In genomic region chr16:2478273-2478672, GRCh38 we compare ENCODE assay signal across 1 cellular context.
TF ChIP-seq lines count a peak whose summit lies in the region.

No MANE protein-coding gene starts in this region.

TF ChIP-seq in HepG2, 621 proteins besides CTCF, POLR2A, EP300 and RAD21:
- TF ChIP-seq PTBP1 (IDR thresholded peaks at IDR 0.05; ENCODE audit: low read depth, low read length, poor library complexity, severe bottlenecking) (no peak), ZNF841 (CRISPR knock-in tag; IDR thresholded peaks at IDR 0.05; ENCODE audit: borderline replicate concordance) (no peak), AFF4 (CRISPR knock-in tag; IDR thresholded peaks at IDR 0.05) (no peak), ZNF710 (CRISPR knock-in tag; IDR thresholded peaks at IDR 0.05; ENCODE audit: borderline replicate concordance) (no peak), FOXK1 (CRISPR knock-in tag; IDR thresholded peaks at IDR 0.05; ENCODE audit: borderline replicate concordance, low read depth) (no peak)
